Comparison of ENCODE assay signal across 22 cellular contexts in the genomic region with DNA sequence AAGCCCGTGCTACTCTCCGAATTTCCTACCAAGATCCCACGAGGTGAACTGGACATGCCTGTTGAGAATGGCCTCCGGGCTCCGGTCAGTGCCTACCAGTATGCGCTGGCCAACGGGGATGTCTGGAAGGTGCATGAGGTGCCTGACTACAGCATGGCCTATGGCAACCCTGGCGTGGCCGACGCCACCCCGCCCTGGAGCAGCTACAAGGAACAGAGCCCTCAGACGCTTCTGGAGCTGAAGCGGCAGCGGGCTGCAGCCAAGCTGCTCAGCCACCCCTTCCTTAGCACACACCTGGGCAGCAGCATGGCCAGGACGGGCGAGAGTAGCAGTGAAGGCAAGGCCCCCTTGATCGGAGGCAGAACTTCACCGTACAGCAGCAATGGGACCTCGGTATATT.
"Had no signal": no experiment of that assay in that cellular context is flagged by ENCODE, and none has a peak within 500 bp of the region (broad histone marks: within the 10 kb centered on the region; RNA-seq: fewer than 3 reads in every experiment).

No MANE protein-coding gene starts in this region.

- H3K9me3 ChIP-seq: SJCRH30 had no signal

- ATAC-seq: Panc1, PC-3, SK-N-SH treated with all-trans-retinoic acid at 6 μM for 48 hours had no signal

- DNase-seq: IMR-90; Kasumi-1; KG1; MM.1S; NCI-H1092 treated with DMSO at 0.1 percent for 48 hours; NCI-H1436; NCI-H187; NCI-H2029; NCI-H2081 treated with DMSO at 0.1 percent for 48 hours; NCI-H2171; NCI-H226; NCI-H446; NCI-H510A; NCI-H524 treated with DMSO at 0.1 percent for 48 hours; NCI-H69; NCI-H774; NK-92 treated with Interleukin-12 subunit alpha and Interleukin-12 subunit beta, amount 100 ng/mL, for 24 hours; PC-3; SHP77; SJCRH30 had no signal
